8 cellular contexts compared by ENCODE assay signal in the genomic region with DNA sequence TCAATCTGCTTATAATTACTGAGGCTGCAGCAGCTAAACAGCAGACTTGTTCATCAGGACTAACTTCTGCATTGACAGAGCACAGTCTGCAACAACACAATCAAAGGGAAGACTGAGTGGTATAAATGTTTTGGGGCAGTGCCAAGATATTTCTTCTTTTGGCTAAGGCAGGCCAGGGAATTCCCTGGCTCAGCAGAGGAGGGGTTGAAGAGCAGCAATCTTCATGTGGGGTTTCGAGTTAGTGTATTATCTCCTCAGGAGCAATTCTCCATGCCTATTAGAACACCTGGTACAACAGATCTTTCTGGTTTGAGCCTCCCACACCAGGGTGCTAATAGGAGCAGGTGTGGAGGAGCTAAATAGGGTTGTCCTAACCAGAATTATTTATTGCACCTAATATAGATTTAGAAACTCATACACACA.
DNase-seq lines count a peak whose midpoint lies in the region; ATAC-seq and TF ChIP-seq lines count a peak whose summit lies in the region.

No MANE protein-coding gene starts in this region.

- peak overlapping the region; percentile 78 for H3K4me2 ChIP-seq in MM.1S (ENCODE audit: low read depth, low read length)

- no peaks in the 10 kb centered on the region for H3K27me3 ChIP-seq in MM.1S (replicated peaks; ENCODE audit: insufficient read depth, low read length)

- H3K4me1 Mint-ChIP-seq in activated naive CD8-positive, alpha-beta T cell treated with anti-CD3 and anti-CD28 coated beads, Interleukin-2, amount 10 ng/mL, durations not matched to agents 7 days and 5 days = peaks cover 45% of the 10 kb centered on the region
- peaks cover 53% of the 10 kb centered on the region for H3K4me1 Mint-ChIP-seq in activated T-helper 2 cell treated with anti-CD3 and anti-CD28 coated beads, Interferon-gamma antibody, Interleukin-2, Interleukin-4, amounts not matched to agents 10 μg/mL and 5 μg/mL and 100 μg/mL, durations not matched to agents 14 hours and 24 hours and 36 hours (ENCODE audit: low read depth)

- ATAC-seq in GM19463 (IDR thresholded peaks at IDR 0.05; ENCODE audit: unreplicated experiment) = peak; percentile 69
- ATAC-seq in activated naive CD8-positive, alpha-beta T cell treated with anti-CD3 and anti-CD28 coated beads, Interleukin-2, amount 10 ng/mL, durations not matched to agents 7 days and 5 days (ENCODE audit: low read depth) = peak; percentile 15

- H3K27ac ChIP-seq in MM.1S (ENCODE audit: low read length) = peak overlapping the region; percentile 82

- intact Hi-C loops in activated T-helper 2 cell treated with anti-CD3 and anti-CD28 coated beads, Interferon-gamma antibody, Interleukin-2, Interleukin-4, amounts not matched to agents 10 μg/mL and 5 μg/mL and 100 μg/mL, durations not matched to agents 14 hours and 24 hours and 36 hours (cut with micrococcal nuclease) = loop anchor here (2.0 kb wide), 1 partner anchor 40 kb away; no protein-coding TSS in a partner anchor

- peak overlapping the region; percentile 23 for H3K9ac ChIP-seq in MM.1S (ENCODE audit: low read length)

- no peaks in the 10 kb centered on the region for H3K36me3 ChIP-seq in MM.1S (replicated peaks; ENCODE audit: insufficient read depth, low read length)

- H3K27ac Mint-ChIP-seq in activated naive CD8-positive, alpha-beta T cell treated with anti-CD3 and anti-CD28 coated beads, Interleukin-2, amount 10 ng/mL, durations not matched to agents 7 days and 5 days = peak overlapping the region; percentile 89
- no peak overlapping the region for H3K27ac Mint-ChIP-seq in activated T-helper 2 cell treated with anti-CD3 and anti-CD28 coated beads, Interferon-gamma antibody, Interleukin-2, Interleukin-4, amounts not matched to agents 10 μg/mL and 5 μg/mL and 100 μg/mL, durations not matched to agents 14 hours and 24 hours and 36 hours

- H3K4me3 ChIP-seq in MM.1S (ENCODE audit: low read length) = no peak overlapping the region; the same call in 1 of the 2 replicates

- H3K9me2 ChIP-seq in MM.1S (replicated peaks; ENCODE audit: insufficient read depth, low read length) = no peaks in the 10 kb centered on the region

- H3K4me1 ChIP-seq in MM.1S (ENCODE audit: low read length) = peaks cover 38% of the 10 kb centered on the region

- H3K27me3 Mint-ChIP-seq in activated naive CD8-positive, alpha-beta T cell treated with anti-CD3 and anti-CD28 coated beads, Interleukin-2, amount 10 ng/mL, durations not matched to agents 7 days and 5 days = no peaks in the 10 kb centered on the region
- no peaks in the 10 kb centered on the region for H3K27me3 Mint-ChIP-seq in activated T-helper 2 cell treated with anti-CD3 and anti-CD28 coated beads, Interferon-gamma antibody, Interleukin-2, Interleukin-4, amounts not matched to agents 10 μg/mL and 5 μg/mL and 100 μg/mL, durations not matched to agents 14 hours and 24 hours and 36 hours (ENCODE audit: low read depth)

- peak overlapping the region; percentile 7; the same call in 1 of the 2 replicates for H2AFZ ChIP-seq in MM.1S (ENCODE audit: low read length)

- H3K36me3 Mint-ChIP-seq in activated naive CD8-positive, alpha-beta T cell treated with anti-CD3 and anti-CD28 coated beads, Interleukin-2, amount 10 ng/mL, durations not matched to agents 7 days and 5 days = peaks cover 13% of the 10 kb centered on the region
- H3K36me3 Mint-ChIP-seq in activated T-helper 2 cell treated with anti-CD3 and anti-CD28 coated beads, Interferon-gamma antibody, Interleukin-2, Interleukin-4, amounts not matched to agents 10 μg/mL and 5 μg/mL and 100 μg/mL, durations not matched to agents 14 hours and 24 hours and 36 hours (ENCODE audit: low read depth) = peaks cover 6% of the 10 kb centered on the region

- peaks cover 15% of the 10 kb centered on the region for H3K79me2 ChIP-seq in MM.1S (ENCODE audit: low read length)

- POLR2A ChIA-PET in activated naive CD8-positive, alpha-beta T cell treated with anti-CD3 and anti-CD28 coated beads, Interleukin-2, amount 10 ng/mL, durations not matched to agents 7 days and 5 days (lab: Charles Lee) = interaction anchor here (0.6 to 4.2 kb wide), 9 partner anchors 8 to 126 kb away, joined by 3 to 76 read pairs (median 10); partner anchors contain the start of gene STK17B

- DNase-seq in COR-L47 (lab: John Stamatoyannopoulos, UW) (peak; percentile 89), MM.1S (peak; percentile 90), myocyte (ENCODE audit: low read depth) (peak; percentile 80)
- no peak for DNase-seq in activated naive CD8-positive, alpha-beta T cell treated with anti-CD3 and anti-CD28 coated beads, Interleukin-2, amount 10 ng/mL, durations not matched to agents 7 days and 5 days
- no peak for DNase-seq in activated T-helper 2 cell treated with anti-CD3 and anti-CD28 coated beads, Interferon-gamma antibody, Interleukin-2, Interleukin-4, amounts not matched to agents 10 μg/mL and 5 μg/mL and 100 μg/mL, durations not matched to agents 14 hours and 24 hours and 36 hours (ENCODE audit: low spot score)
- DNase-seq in stimulated activated CD4-positive, alpha-beta T cell treated with anti-CD3 and anti-CD28 coated beads, Interleukin-4, amount 100 ng/mL, for 24 hours = no peak
- DNase-seq in central memory CD4-positive, alpha-beta T cell = no peak

- H3K4me3 Mint-ChIP-seq in activated naive CD8-positive, alpha-beta T cell treated with anti-CD3 and anti-CD28 coated beads, Interleukin-2, amount 10 ng/mL, durations not matched to agents 7 days and 5 days = peak overlapping the region; percentile 82
- H3K4me3 Mint-ChIP-seq in activated T-helper 2 cell treated with anti-CD3 and anti-CD28 coated beads, Interferon-gamma antibody, Interleukin-2, Interleukin-4, amounts not matched to agents 10 μg/mL and 5 μg/mL and 100 μg/mL, durations not matched to agents 14 hours and 24 hours and 36 hours (ENCODE audit: low read depth) = no peak overlapping the region

- no peaks in the 10 kb centered on the region for H4K20me1 ChIP-seq in MM.1S (ENCODE audit: insufficient read depth, low read length)

- H3K9me3 Mint-ChIP-seq in activated naive CD8-positive, alpha-beta T cell treated with anti-CD3 and anti-CD28 coated beads, Interleukin-2, amount 10 ng/mL, durations not matched to agents 7 days and 5 days = peaks cover 1% of the 10 kb centered on the region
- H3K9me3 Mint-ChIP-seq in activated T-helper 2 cell treated with anti-CD3 and anti-CD28 coated beads, Interferon-gamma antibody, Interleukin-2, Interleukin-4, amounts not matched to agents 10 μg/mL and 5 μg/mL and 100 μg/mL, durations not matched to agents 14 hours and 24 hours and 36 hours = no peaks in the 10 kb centered on the region

- no peaks in the 10 kb centered on the region for H3K9me3 ChIP-seq in MM.1S (replicated peaks; ENCODE audit: insufficient read depth, low read length)

- H3F3A ChIP-seq in MM.1S (ENCODE audit: insufficient read depth, low read length) = peaks cover 34% of the 10 kb centered on the region

- TF ChIP-seq CTCF in MM.1S (IDR thresholded peaks at IDR 0.05; ENCODE audit: low read length) = no peak

Comparison
In these comparisons a context has a peak if more than half of its experiments do, and no peak if none do; other contexts are left out.
1. DNase-seq: peak in COR-L47 (single experiment), MM.1S (single experiment) and myocyte (single experiment); none in activated naive CD8-positive, alpha-beta T cell treated with anti-CD3 and anti-CD28 coated beads, Interleukin-2, amount 10 ng/mL, durations not matched to agents 7 days and 5 days (single experiment), activated T-helper 2 cell treated with anti-CD3 and anti-CD28 coated beads, Interferon-gamma antibody, Interleukin-2, Interleukin-4, amounts not matched to agents 10 μg/mL and 5 μg/mL and 100 μg/mL, durations not matched to agents 14 hours and 24 hours and 36 hours (single experiment), stimulated activated CD4-positive, alpha-beta T cell treated with anti-CD3 and anti-CD28 coated beads, Interleukin-4, amount 100 ng/mL, for 24 hours (single experiment) and central memory CD4-positive, alpha-beta T cell (single experiment).